Comparison of ENCODE assay signal across 14 cellular contexts in the genomic region with DNA sequence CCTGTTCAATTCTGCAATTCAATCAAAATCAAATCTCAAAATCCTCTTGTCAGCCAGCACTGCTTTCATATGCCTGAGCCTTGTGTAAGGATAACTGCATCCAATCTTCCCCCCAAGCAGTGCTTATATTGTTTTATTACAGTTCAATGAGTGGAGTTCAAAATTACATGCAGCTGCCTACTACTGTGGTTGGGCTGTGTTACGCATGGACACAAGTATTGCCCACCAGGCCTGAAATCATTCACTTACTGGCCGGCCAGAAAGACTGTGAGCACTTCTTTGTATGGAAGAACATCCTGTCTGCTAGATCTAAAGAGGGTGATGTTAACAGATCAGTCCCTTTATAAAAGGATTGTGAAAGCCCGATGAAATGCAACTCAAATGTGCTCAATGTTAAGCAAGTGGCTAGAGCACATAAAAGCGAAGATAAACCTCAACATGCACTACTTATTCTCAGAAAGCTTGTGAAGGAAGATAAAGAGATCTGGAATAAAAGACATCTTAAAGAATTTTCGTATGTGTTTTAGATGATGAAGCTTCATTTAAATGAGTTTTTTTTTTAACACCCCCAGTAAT.
A peak's percentile ranks its signal among the peaks of the same experiment; 100 is the strongest.
DNase-seq lines count a peak whose midpoint lies in the region; ATAC-seq and TF ChIP-seq lines count a peak whose summit lies in the region.
"Had no signal": no experiment of that assay in that cellular context is flagged by ENCODE, and none has a peak within 500 bp of the region (broad histone marks: within the 10 kb centered on the region; RNA-seq: fewer than 3 reads in every experiment).

No MANE protein-coding gene starts in this region.

- ATAC-seq in activated CD8-positive, alpha-beta T cell treated with anti-CD3 and anti-CD28 coated beads for 36 hours: no peak
- ATAC-seq in mucosa of descending colon (peak; percentile 64), left lobe of liver (no peak), HG03457 (IDR thresholded peaks at IDR 0.05; ENCODE audit: unreplicated experiment) (no peak), Right ventricle myocardium superior (ENCODE audit: poor library complexity) (no peak)

- H3K4me3 Mint-ChIP-seq in CD14-positive monocyte: no peak overlapping the region
- peak overlapping the region; percentile 58 for H3K4me3 Mint-ChIP-seq in activated CD8-positive, alpha-beta T cell treated with anti-CD3 and anti-CD28 coated beads for 36 hours

- intact Hi-C loops in CD14-positive monocyte (cut with micrococcal nuclease): loop anchor here in 1 of 2 donors (10.0 kb wide), 1 partner anchor 114 kb away; no protein-coding TSS in a partner anchor
- intact Hi-C loops in activated CD8-positive, alpha-beta T cell treated with anti-CD3 and anti-CD28 coated beads for 36 hours (cut with micrococcal nuclease): loop anchor here (5.0 kb wide), 3 partner anchors 34 to 131 kb away; a partner anchor contains a TSS
- intact Hi-C loops in mucosa of descending colon (cut with DNase I, micrococcal nuclease): no loop called here
- intact Hi-C loops in Right ventricle myocardium superior (cut with DNase I): no loop called here

- H3K36me3 Mint-ChIP-seq in CD14-positive monocyte: peaks cover 4 to 9% of the 10 kb centered on the region in 2 donors
- H3K36me3 Mint-ChIP-seq in activated CD8-positive, alpha-beta T cell treated with anti-CD3 and anti-CD28 coated beads for 36 hours (ENCODE audit: low read depth): peaks cover 13% of the 10 kb centered on the region

- H3K9me3 Mint-ChIP-seq in CD14-positive monocyte: no peaks in the 10 kb centered on the region
- H3K9me3 Mint-ChIP-seq in activated CD8-positive, alpha-beta T cell treated with anti-CD3 and anti-CD28 coated beads for 36 hours: no peaks in the 10 kb centered on the region

- CTCF ChIA-PET in activated CD8-positive, alpha-beta T cell treated with anti-CD3 and anti-CD28 coated beads for 36 hours (lab: Charles Lee): interaction anchor here (0.8 to 1.2 kb wide), 4 partner anchors 10 to 134 kb away, joined by 3 to 4 read pairs (median 3); no protein-coding TSS in a partner anchor
- CTCF ChIA-PET in HEK293T (lab: Yijun Ruan, JAX): no interaction called here

- POLR2A ChIA-PET in activated CD8-positive, alpha-beta T cell treated with anti-CD3 and anti-CD28 coated beads for 36 hours (lab: Charles Lee): interaction anchor here (0.7 to 2.4 kb wide), 9 partner anchors 9 to 387 kb away, joined by 3 to 8 read pairs (median 3); a partner anchor contains a TSS
- POLR2A ChIA-PET in HEK293T (lab: Yijun Ruan, JAX): no interaction called here

- no peaks in the 10 kb centered on the region for H3K27me3 Mint-ChIP-seq in CD14-positive monocyte (ENCODE audit: low read depth in 3 of 3)
- H3K27me3 Mint-ChIP-seq in activated CD8-positive, alpha-beta T cell treated with anti-CD3 and anti-CD28 coated beads for 36 hours: no peaks in the 10 kb centered on the region

- H3K9me3 ChIP-seq in mucosa of descending colon: no peaks in the 10 kb centered on the region
- H3K9me3 ChIP-seq: breast epithelium, HAP-1, testis had no signal

- H3K36me3 ChIP-seq in mucosa of descending colon (ENCODE audit: low read depth): no peaks in the 10 kb centered on the region
- H3K36me3 ChIP-seq: breast epithelium, HAP-1 had no signal

- H3K4me3 ChIP-seq in mucosa of descending colon: no peak overlapping the region
- H3K4me3 ChIP-seq: breast epithelium, HAP-1, testis had no signal

- H3K4me1 ChIP-seq in mucosa of descending colon (ENCODE audit: low read depth): peaks cover 28% of the 10 kb centered on the region
- H3K4me1 ChIP-seq: breast epithelium, HAP-1, testis had no signal

- no peak for DNase-seq in CD14-positive monocyte (ENCODE audit: low spot score)
- DNase-seq in EH (ENCODE audit: low read depth): peak; percentile 24
- DNase-seq in activated CD8-positive, alpha-beta T cell treated with anti-CD3 and anti-CD28 coated beads for 36 hours: no peak
- no peak for DNase-seq in mucosa of descending colon
- DNase-seq in left lobe of liver (ENCODE audit: low spot score): no peak
- DNase-seq in Right ventricle myocardium superior: no peak
- no peak for DNase-seq in HEK293T (ENCODE audit: extremely low spot score)
- DNase-seq: COR-L47, kidney glomerular epithelial cell, NCI-H345, testis had no signal

- H3K27ac Mint-ChIP-seq in CD14-positive monocyte: peak overlapping the region in 4 of 7 donors; percentile 35 to 69 (median 46)
- peak overlapping the region; percentile 93 for H3K27ac Mint-ChIP-seq in activated CD8-positive, alpha-beta T cell treated with anti-CD3 and anti-CD28 coated beads for 36 hours

- peaks cover 83% of the 10 kb centered on the region for H3K4me1 Mint-ChIP-seq in CD14-positive monocyte
- peaks cover 92% of the 10 kb centered on the region for H3K4me1 Mint-ChIP-seq in activated CD8-positive, alpha-beta T cell treated with anti-CD3 and anti-CD28 coated beads for 36 hours (ENCODE audit: low read depth)

- TF ChIP-seq CTCF in CD14-positive monocyte (IDR thresholded peaks at IDR 0.05) (no peak), mucosa of descending colon (IDR thresholded peaks at IDR 0.05) (no peak)
- no peak for TF ChIP-seq CTCF in activated CD8-positive, alpha-beta T cell treated with anti-CD3 and anti-CD28 coated beads for 36 hours (IDR thresholded peaks at IDR 0.05)

TF ChIP-seq in HEK293T, 16 proteins besides CTCF, POLR2A, EP300 and RAD21:
- no peak for TF ChIP-seq LEF1 (IDR thresholded peaks at IDR 0.05; ENCODE audit: borderline replicate concordance)
